ENCODE assay signal across 24 cellular contexts in genomic region chr9:22922222-22922621, GRCh38.
A peak's percentile ranks its signal among the peaks of the same experiment; 100 is the strongest.
DNase-seq lines count a peak whose midpoint lies in the region; ATAC-seq and TF ChIP-seq lines count a peak whose summit lies in the region.
"Had no signal": no experiment of that assay in that cellular context is flagged by ENCODE, and none has a peak within 500 bp of the region (broad histone marks: within the 10 kb centered on the region; RNA-seq: fewer than 3 reads in every experiment).

No MANE protein-coding gene starts in this region.

- H3K4me2 ChIP-seq in osteoblast (ENCODE audit: insufficient read depth, low read length) = no peak overlapping the region
- H3K4me2 ChIP-seq: A549, KMS-11 had no signal

- no peaks in the 10 kb centered on the region for H3K9me3 ChIP-seq in osteoblast (ENCODE audit: low read depth, low read length)
- H3K9me3 ChIP-seq: A549, Caco-2 had no signal

- ATAC-seq in GM18867 (IDR thresholded peaks at IDR 0.05; ENCODE audit: unreplicated experiment) (peak; percentile 79), HG02798 (IDR thresholded peaks at IDR 0.05; ENCODE audit: poor library complexity, unreplicated experiment) (peak; percentile 45), GM21528 (IDR thresholded peaks at IDR 0.05; ENCODE audit: low FRiP score, unreplicated experiment) (no peak), GM19452 (IDR thresholded peaks at IDR 0.05; ENCODE audit: unreplicated experiment) (no peak)
- no peak for ATAC-seq in stimulated activated naive CD8-positive, alpha-beta T cell treated with anti-CD3 and anti-CD28 coated beads, Interleukin-15, Interleukin-2, amounts not matched to agents 100 U/mL and 50 U/mL, for 24 hours
- ATAC-seq: A549 had no signal

- peak overlapping the region; percentile 34 for H2AFZ ChIP-seq in osteoblast (ENCODE audit: low read length)

- peak; percentile 34 for DNase-seq in OCI-M2 (lab: John Stamatoyannopoulos, UW; ENCODE audit: unreplicated experiment)
- no peak for DNase-seq in osteoblast (ENCODE audit: insufficient read length, low spot score, missing footprints)
- no peak for DNase-seq in stimulated activated naive CD8-positive, alpha-beta T cell treated with anti-CD3 and anti-CD28 coated beads, Interleukin-15, Interleukin-2, amounts not matched to agents 100 U/mL and 50 U/mL, for 24 hours
- DNase-seq: C1 segment of cervical spinal cord; Caco-2; CD4-positive, alpha-beta memory T cell; H9; NCI-H1048; NCI-H1417; NCI-H1694 treated with DMSO at 0.1 percent for 48 hours; NCI-H2081 treated with DMSO at 0.1 percent for 48 hours; NCI-H2171; NCI-H226; NCI-H510A; Right ventricle myocardium superior; RPMI8226; T-helper 1 cell had no signal

- no peak overlapping the region for H3K27ac ChIP-seq in osteoblast (ENCODE audit: low read depth, low read length)
- H3K27ac ChIP-seq: A549, HL-60, KMS-11 had no signal

- TF ChIP-seq CTCF in osteoblast (IDR thresholded peaks at IDR 0.05; ENCODE audit: extremely low read depth, low read depth, low read length) = no peak

- H3K4me1 ChIP-seq in osteoblast (ENCODE audit: insufficient read depth, low read length) = no peaks in the 10 kb centered on the region
- H3K4me1 ChIP-seq: A549, Caco-2 had no signal

- H4K20me1 ChIP-seq in osteoblast (ENCODE audit: insufficient read depth, low read length) = no peaks in the 10 kb centered on the region

- no peak overlapping the region for H3K4me3 ChIP-seq in osteoblast (ENCODE audit: insufficient read depth, low read length)
- H3K4me3 ChIP-seq: A549 had no signal

- H3K79me2 ChIP-seq in osteoblast (ENCODE audit: insufficient read depth, low read length) = no peaks in the 10 kb centered on the region

- H3K36me3 ChIP-seq in osteoblast (ENCODE audit: insufficient read depth, low read length) = no peaks in the 10 kb centered on the region

- no peaks in the 10 kb centered on the region for H3K27me3 ChIP-seq in osteoblast (ENCODE audit: insufficient read depth, low read length)

Comparison
In these comparisons a context has a peak if more than half of its experiments do, and no peak if none do; other contexts are left out.
1. ATAC-seq: peak in GM18867 (single experiment) and HG02798 (single experiment); none in GM21528 (single experiment), stimulated activated naive CD8-positive, alpha-beta T cell treated with anti-CD3 and anti-CD28 coated beads, Interleukin-15, Interleukin-2, amounts not matched to agents 100 U/mL and 50 U/mL, for 24 hours (single experiment) and GM19452 (single experiment).